In the genomic region with DNA sequence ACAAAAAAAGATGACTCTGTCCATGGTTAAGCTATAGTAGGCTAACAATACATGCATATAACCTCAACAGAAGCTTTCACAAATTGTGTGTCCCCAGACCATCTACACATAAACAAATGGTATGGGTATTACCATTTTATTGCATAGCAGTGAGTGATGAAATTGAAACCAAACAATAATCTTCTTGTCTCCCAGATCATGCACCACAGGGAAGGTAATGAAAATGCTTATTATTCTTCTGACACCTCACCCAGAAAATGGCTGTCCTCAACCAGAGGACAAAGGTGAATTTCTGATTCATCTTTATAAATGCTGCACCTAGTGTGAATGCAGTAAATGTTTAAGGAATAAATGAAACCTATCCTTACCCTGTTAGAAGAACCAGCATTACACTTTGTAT, we compare ENCODE assay signal across 9 cellular contexts. TPM values are rescaled to one million over a fixed set of nuclear protein-coding genes. Genes with fewer than 3 reads are reported as not detected.
"Had no signal": no experiment of that assay in that cellular context is flagged by ENCODE, and none has a peak within 500 bp of the region (broad histone marks: within the 10 kb centered on the region; RNA-seq: fewer than 3 reads in every experiment).

No MANE protein-coding gene starts in this region.

- H3K9me3 ChIP-seq: stomach, thoracic aorta had no signal

- H3K4me1 ChIP-seq: stomach had no signal

- H3K4me3 ChIP-seq: stomach, thoracic aorta had no signal

- H3K36me3 ChIP-seq: stomach, thoracic aorta had no signal

- DNase-seq: activated CD8-positive, alpha-beta memory T cell treated with anti-CD3 and anti-CD28 coated beads, Interleukin-2, amount 50 U/mL, for 48 hours; activated CD8-positive, alpha-beta T cell treated with anti-CD3 and anti-CD28 coated beads for 36 hours; activated naive CD4-positive, alpha-beta T cell; aorta; hippocampal formation; naive B cell; stomach; T1000 had no signal

- H3K27me3 ChIP-seq: stomach had no signal

- H3K27ac ChIP-seq: stomach, thoracic aorta had no signal

RNA-seq across cellular contexts. Expression of a gene that starts 8.0 kb away (rescaled TPM):
- total RNA-seq: activated CD8-positive, alpha-beta T cell treated with anti-CD3 and anti-CD28 coated beads for 36 hours had no signal
